Comparison of ENCODE assay signal across 9 cellular contexts in the genomic region with DNA sequence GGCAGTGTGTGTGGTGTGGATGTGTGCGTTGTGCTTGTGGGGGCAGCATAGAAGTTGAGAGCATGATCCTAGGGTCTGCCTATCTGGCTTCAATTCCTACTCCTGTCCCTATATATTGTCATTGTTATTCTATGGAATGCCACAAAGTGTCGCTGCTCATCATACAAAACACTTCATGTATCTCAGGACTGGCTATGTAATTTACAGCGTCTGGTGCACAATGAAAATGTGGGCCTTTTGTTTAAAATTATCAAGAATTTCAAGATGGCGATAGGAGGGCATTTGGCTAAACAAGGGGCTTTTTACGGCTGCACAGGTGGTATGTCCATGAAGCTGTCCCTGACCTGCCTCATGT. TPM values are rescaled to one million over a fixed set of nuclear protein-coding genes. Genes with fewer than 3 reads are reported as not detected.
DNase-seq lines count a peak whose midpoint lies in the region; ATAC-seq and TF ChIP-seq lines count a peak whose summit lies in the region.
"Had no signal": no experiment of that assay in that cellular context is flagged by ENCODE, and none has a peak within 500 bp of the region (broad histone marks: within the 10 kb centered on the region; RNA-seq: fewer than 3 reads in every experiment).

No MANE protein-coding gene starts in this region.

- no peak overlapping the region for H2BK15ac ChIP-seq in mesenchymal stem cell (ENCODE audit: low read depth, poor library complexity, severe bottlenecking)

- TF ChIP-seq POLR2A in suprapubic skin (IDR thresholded peaks at IDR 0.05) (no peak), gastroesophageal sphincter (IDR thresholded peaks at IDR 0.05) (no peak)

- 89% methylated on average over 4 of the region's 5 CpGs for WGBS in mesenchymal stem cell
- 70% methylated on average over 5 of the region's 5 CpGs for WGBS in suprapubic skin
- WGBS in gastroesophageal sphincter (ENCODE audit: low coverage in 1 of 2), 2 donors = 61 to 86% methylated on average over 4 to 5 of the region's 5 CpGs

- H3K9ac ChIP-seq in mesenchymal stem cell (ENCODE audit: low read length) = no peak overlapping the region

- no peak overlapping the region for H3K4me3 ChIP-seq in mesenchymal stem cell (ENCODE audit: insufficient read depth in 1 of 2, low read depth in 1 of 2, low read length in 2 of 2)
- no peak overlapping the region for H3K4me3 ChIP-seq in suprapubic skin
- no peak overlapping the region for H3K4me3 ChIP-seq in gastroesophageal sphincter
- no peak overlapping the region for H3K4me3 ChIP-seq in tibial artery

- H2BK120ac ChIP-seq in mesenchymal stem cell (ENCODE audit: low read depth, low read length) = no peak overlapping the region

- H3K4me1 ChIP-seq in mesenchymal stem cell (ENCODE audit: control insufficient read depth, insufficient read depth, low read depth, low read length) (no peaks in the 10 kb centered on the region), suprapubic skin (peaks cover 12% of the 10 kb centered on the region), gastroesophageal sphincter (no peaks in the 10 kb centered on the region), tibial artery (no peaks in the 10 kb centered on the region)

- H3K4ac ChIP-seq in mesenchymal stem cell (ENCODE audit: low read depth in 1 of 2, low read length in 2 of 2) = no peak overlapping the region

- H3K79me1 ChIP-seq in mesenchymal stem cell (replicated peaks; ENCODE audit: low read length, poor library complexity, severe bottlenecking) = no peaks in the 10 kb centered on the region

- no peaks in the 10 kb centered on the region for H3K27me3 ChIP-seq in mesenchymal stem cell (ENCODE audit: control insufficient read depth in 1 of 2, insufficient read depth in 1 of 2, low read length in 2 of 2)
- H3K27me3 ChIP-seq in suprapubic skin = no peaks in the 10 kb centered on the region
- no peaks in the 10 kb centered on the region for H3K27me3 ChIP-seq in gastroesophageal sphincter
- H3K27me3 ChIP-seq in tibial artery = no peaks in the 10 kb centered on the region

- no peak overlapping the region for H2BK5ac ChIP-seq in mesenchymal stem cell (ENCODE audit: low read depth, low read length, poor library complexity, severe bottlenecking)

- H3K27ac ChIP-seq in mesenchymal stem cell (ENCODE audit: low read length, poor library complexity, severe bottlenecking) = no peak overlapping the region
- H3K27ac ChIP-seq in suprapubic skin = no peak overlapping the region
- no peak overlapping the region for H3K27ac ChIP-seq in gastroesophageal sphincter
- H3K27ac ChIP-seq in tibial artery = no peak overlapping the region

- H2BK12ac ChIP-seq in mesenchymal stem cell (ENCODE audit: low read length in 2 of 2) = no peak overlapping the region

- no peak overlapping the region for H4K8ac ChIP-seq in mesenchymal stem cell (ENCODE audit: low read length)

- H3K14ac ChIP-seq in mesenchymal stem cell (ENCODE audit: low read length in 2 of 2) = no peak overlapping the region

- H3K18ac ChIP-seq in mesenchymal stem cell (ENCODE audit: low read depth in 1 of 2, low read length in 2 of 2) = no peak overlapping the region

- H3K23ac ChIP-seq in mesenchymal stem cell (ENCODE audit: low read length in 2 of 2) = no peak overlapping the region

- DNase-seq in NOMO-1 (lab: John Stamatoyannopoulos, UW; ENCODE audit: unreplicated experiment in 2 of 2) (peak; percentile 69 to 90), mesenchymal stem cell (peak; percentile 41), suprapubic skin (ENCODE audit: low spot score in 2 of 2) (no peak), tibial artery (no peak)
- no peak for DNase-seq in activated naive CD4-positive, alpha-beta T cell (lab: John Stamatoyannopoulos, UW)
- DNase-seq: NCI-H1105 had no signal

- no peaks in the 10 kb centered on the region for H3K9me3 ChIP-seq in mesenchymal stem cell (ENCODE audit: control insufficient read depth, low read length)
- H3K9me3 ChIP-seq in suprapubic skin = no peaks in the 10 kb centered on the region
- no peaks in the 10 kb centered on the region for H3K9me3 ChIP-seq in gastroesophageal sphincter
- H3K9me3 ChIP-seq in tibial artery = no peaks in the 10 kb centered on the region

- H4K91ac ChIP-seq in mesenchymal stem cell (ENCODE audit: low read length) = no peak overlapping the region

- TF ChIP-seq CTCF in suprapubic skin (IDR thresholded peaks at IDR 0.05) (no peak), gastroesophageal sphincter (IDR thresholded peaks at IDR 0.05) (no peak), tibial artery (IDR thresholded peaks at IDR 0.05) (no peak)

- intact Hi-C loops in tibial artery (cut with DNase I; ENCODE audit: low total_unique reads) = no loop called here

- ATAC-seq in GM18502 (IDR thresholded peaks at IDR 0.05; ENCODE audit: poor library complexity, unreplicated experiment) (peak; percentile 80), HG03060 (IDR thresholded peaks at IDR 0.05; ENCODE audit: low read depth, unreplicated experiment) (peak; percentile 76), gastroesophageal sphincter (no peak)

- no peak for TF ChIP-seq EP300 in suprapubic skin (IDR thresholded peaks at IDR 0.05)
- no peak for TF ChIP-seq EP300 in gastroesophageal sphincter (IDR thresholded peaks at IDR 0.05)

- H2AK5ac ChIP-seq in mesenchymal stem cell (ENCODE audit: low read length, severe bottlenecking) = no peak overlapping the region

- H2AFZ ChIP-seq in mesenchymal stem cell (ENCODE audit: low read depth, low read length) = no peak overlapping the region

- no peak overlapping the region for H3K4me2 ChIP-seq in mesenchymal stem cell (ENCODE audit: low read length, poor library complexity, severe bottlenecking)

- H3K36me3 ChIP-seq in mesenchymal stem cell (ENCODE audit: control insufficient read depth in 1 of 2, insufficient read depth in 2 of 2, low read depth in 1 of 2, low read length in 2 of 2) (peaks cover 0 to 5% of the 10 kb centered on the region in 2 experiments), suprapubic skin (no peaks in the 10 kb centered on the region), gastroesophageal sphincter (no peaks in the 10 kb centered on the region), tibial artery (no peaks in the 10 kb centered on the region)

RNA-seq across cellular contexts. Expression of gene SERPINB2, which starts 3.4 kb away (rescaled TPM):
- 0.11 TPM for polyA plus RNA-seq in mesenchymal stem cell (2013, experiment 1 of 2)
- polyA plus RNA-seq in mesenchymal stem cell (2013, experiment 2 of 2) = 0.21 TPM
- total RNA-seq in suprapubic skin (100 to 1,000 TPM in 2 of 4 donors, 10 to 100 TPM in 2; 35.0 to 190 (median 114) TPM), gastroesophageal sphincter (10 to 100 TPM in 1 of 4 donors, 1 to 10 TPM in 3; 1.2 to 14.5 (median 3.0) TPM)

RNA-seq across cellular contexts. Expression of gene SERPINB10, which starts 16.8 kb away (rescaled TPM):
- polyA plus RNA-seq in mesenchymal stem cell (2013, experiment 1 of 2) = 0.04 TPM
- not detected for polyA plus RNA-seq in mesenchymal stem cell (2013, experiment 2 of 2)
- total RNA-seq in suprapubic skin = 1 to 10 TPM in 2 of 4 donors, under 1 TPM in 1, not detected in 1; 0.21 to 1.9 (median 1.0) TPM
- 1 to 10 TPM in 1 of 4 donors, not detected in 3; 2.0 TPM for total RNA-seq in gastroesophageal sphincter

RNA-seq across cellular contexts. Expression of gene HMSD, which starts 58.2 kb away (rescaled TPM):
- polyA plus RNA-seq in mesenchymal stem cell (2013, experiment 1 of 2) = 8.2 TPM
- polyA plus RNA-seq in mesenchymal stem cell (2013, experiment 2 of 2) = 19.3 TPM
- total RNA-seq in suprapubic skin (not detected), gastroesophageal sphincter (not detected)

Comparison
In these comparisons a context has a peak if more than half of its experiments do, and no peak if none do; other contexts are left out.
1. DNase-seq: peak in NOMO-1 (2 of 2) and mesenchymal stem cell (single experiment); none in suprapubic skin (0 of 2), tibial artery (0 of 2) and activated naive CD4-positive, alpha-beta T cell (0 of 4).